10 cellular contexts compared by ENCODE assay signal in the genomic region with DNA sequence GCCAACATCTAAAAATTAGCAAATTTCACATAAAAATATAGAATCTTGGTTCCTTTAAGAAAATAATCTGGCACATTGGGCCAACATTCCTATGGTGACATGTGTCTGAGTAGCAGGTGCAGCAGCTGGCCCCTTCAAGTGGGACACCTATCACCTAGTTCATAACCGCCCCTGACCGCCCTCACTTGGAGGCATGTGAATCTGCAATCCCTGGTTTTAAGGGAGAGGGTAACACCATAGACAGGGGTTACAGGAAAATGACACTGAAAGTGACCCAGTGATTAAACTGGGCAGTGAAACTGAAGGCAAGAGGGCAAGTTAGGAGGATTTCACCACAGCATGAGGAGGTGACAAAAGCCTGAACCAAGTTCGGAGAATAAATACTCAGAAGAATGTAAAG. TPM values are rescaled to one million over a fixed set of nuclear protein-coding genes. Genes with fewer than 3 reads are reported as not detected.
A peak's percentile ranks its signal among the peaks of the same experiment; 100 is the strongest.
DNase-seq lines count a peak whose midpoint lies in the region; ATAC-seq, FAIRE-seq and TF ChIP-seq lines count a peak whose summit lies in the region.
"Had no signal": no experiment of that assay in that cellular context is flagged by ENCODE, and none has a peak within 500 bp of the region (broad histone marks: within the 10 kb centered on the region; RNA-seq: fewer than 3 reads in every experiment).

No MANE protein-coding gene starts in this region.

- H3K4me2 ChIP-seq in A549: peak overlapping the region; percentile 87

- peak overlapping the region; percentile 75 for H3K4me3 ChIP-seq in A549
- no peak overlapping the region for H3K4me3 ChIP-seq in H7 (ENCODE audit: insufficient read depth, low read depth, low read length)
- H3K4me3 ChIP-seq in ascending aorta: peak overlapping the region; percentile 61 to 88

- peak overlapping the region in 1 of 2 experiments; percentile 89; a peak in 3 of 6 replicates for H3K27ac ChIP-seq in A549
- no peak overlapping the region for H3K27ac ChIP-seq in ascending aorta

- TF ChIP-seq POLR2A in A549 (IDR thresholded peaks at IDR 0.05; ENCODE audit: low read length): no peak

- no peak for TF ChIP-seq EP300 in A549 (IDR thresholded peaks at IDR 0.05)

- H3K36me3 ChIP-seq in H7 (replicated peaks; ENCODE audit: control insufficient read depth, insufficient read depth, low read length): no peaks in the 10 kb centered on the region
- peaks cover 0 to under 1% of the 10 kb centered on the region in 2 donors for H3K36me3 ChIP-seq in ascending aorta

- TF ChIP-seq CTCF in A549 (IDR thresholded peaks at IDR 0.05) (no peak), ascending aorta (IDR thresholded peaks at IDR 0.05) (no peak)

- H3K4me1 ChIP-seq in A549 (peaks cover 16% of the 10 kb centered on the region), ascending aorta (peaks cover 0 to 29% of the 10 kb centered on the region in 2 donors)

- ATAC-seq in A549: no peak
- no peak for ATAC-seq in memory B cell (ENCODE audit: low read depth)

- FAIRE-seq in A549 (lab: Jason Lieb, UNC): no peak
- FAIRE-seq: GM18507, TTC549 had no signal

- peak overlapping the region; percentile 96 for H3K4me3 Mint-ChIP-seq in memory B cell

- no peaks in the 10 kb centered on the region for H3K9me3 Mint-ChIP-seq in memory B cell

- no peaks in the 10 kb centered on the region for H3K27me3 ChIP-seq in H7 (ENCODE audit: control insufficient read depth, insufficient read depth, low read length)
- H3K27me3 ChIP-seq in ascending aorta: no peaks in the 10 kb centered on the region

- intact Hi-C loops in ascending aorta (cut with DNase I): loop anchor here (2.0 to 10.0 kb wide), 3 partner anchors 379 to 1839 kb away; partner anchors contain the start of genes ARL5B, NSUN6, PTER and STAM

- DNase-seq in A549 (ENCODE audit: low read depth in 1 of 2, low spot score in 1 of 2): no peak
- DNase-seq in H7: peak; percentile 30
- DNase-seq in ascending aorta (ENCODE audit: low spot score in 2 of 2): no peak
- DNase-seq in memory B cell (ENCODE audit: low spot score in 2 of 2): no peak
- no peak for DNase-seq in C1 segment of cervical spinal cord (lab: John Stamatoyannopoulos, UW)
- no peak for DNase-seq in OCI-M2 (lab: John Stamatoyannopoulos, UW; ENCODE audit: unreplicated experiment)
- no peak for DNase-seq in NCI-H2196 (lab: John Stamatoyannopoulos, UW; ENCODE audit: unreplicated experiment)
- no peak for DNase-seq in activated CD4-positive, alpha-beta T cell treated with anti-CD3 and anti-CD28 coated beads for 4 hours

- H3K36me3 Mint-ChIP-seq in memory B cell: peaks cover 14% of the 10 kb centered on the region

- H3K27me3 Mint-ChIP-seq in memory B cell: no peaks in the 10 kb centered on the region

- H3K9me3 ChIP-seq in A549: no peaks in the 10 kb centered on the region
- H3K9me3 ChIP-seq in ascending aorta: no peaks in the 10 kb centered on the region

- peaks cover 19% of the 10 kb centered on the region for H3K4me1 Mint-ChIP-seq in memory B cell

- CTCF ChIA-PET in A549 (lab: Yijun Ruan, JAX): no interaction called here

- 80% methylated on average over 3 of the region's 3 CpGs for WGBS in A549 (ENCODE audit: missing lambda C conversion rate)

- POLR2A ChIA-PET in A549 (lab: Yijun Ruan, JAX): no interaction called here

- no peak overlapping the region for H3K27ac Mint-ChIP-seq in memory B cell

- no peak for TF ChIP-seq RAD21 in A549 (conservative IDR thresholded peaks at IDR 0.05 in 1 of 2, IDR thresholded peaks at IDR 0.05 in 1 of 2)

TF ChIP-seq in A549, 52 proteins besides CTCF, POLR2A, EP300 and RAD21:
- TF ChIP-seq FOSL2 (IDR thresholded peaks at IDR 0.05) (no peak), FOSL2 (CRISPR knock-in tag; IDR thresholded peaks at IDR 0.05) (no peak), USF2 (IDR thresholded peaks at IDR 0.05) (no peak), E2F6 (IDR thresholded peaks at IDR 0.05; ENCODE audit: borderline replicate concordance, low read depth) (no peak), HOXB13 (CRISPR knock-in tag; IDR thresholded peaks at IDR 0.05; ENCODE audit: low read depth) (no peak), EHF (CRISPR knock-in tag; IDR thresholded peaks at IDR 0.05) (no peak), TFCP2L1 (CRISPR knock-in tag; IDR thresholded peaks at IDR 0.05) (no peak), HEYL (CRISPR knock-in tag; IDR thresholded peaks at IDR 0.05) (no peak), EHMT2 (IDR thresholded peaks at IDR 0.05; ENCODE audit: low read depth) (no peak), POLR2AphosphoS2 (conservative IDR thresholded peaks at IDR 0.05; ENCODE audit: low read length) (no peak), BHLHE40 (IDR thresholded peaks at IDR 0.05; ENCODE audit: low read depth, low read length) (no peak), CEBPB (IDR thresholded peaks at IDR 0.05) (no peak), CHD2 (IDR thresholded peaks at IDR 0.05; ENCODE audit: low read length, partially characterized antibody) (no peak), MAFK (IDR thresholded peaks at IDR 0.05; ENCODE audit: partially characterized antibody) (no peak), ESRRA (IDR thresholded peaks at IDR 0.05; ENCODE audit: borderline replicate concordance, low read length) (no peak), ZNF302 (CRISPR knock-in tag; IDR thresholded peaks at IDR 0.05) (no peak), HDAC2 (IDR thresholded peaks at IDR 0.05) (no peak)
- TF ChIP-seq, protein P1, sequence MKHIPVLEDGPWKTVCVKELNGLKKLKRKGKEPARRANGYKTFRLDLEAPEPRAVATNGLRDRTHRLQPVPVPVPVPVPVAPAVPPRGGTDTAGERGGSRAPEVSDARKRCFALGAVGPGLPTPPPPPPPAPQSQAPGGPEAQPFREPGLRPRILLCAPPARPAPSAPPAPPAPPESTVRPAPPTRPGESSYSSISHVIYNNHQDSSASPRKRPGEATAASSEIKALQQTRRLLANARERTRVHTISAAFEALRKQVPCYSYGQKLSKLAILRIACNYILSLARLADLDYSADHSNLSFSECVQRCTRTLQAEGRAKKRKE (CRISPR knock-in tag; IDR thresholded peaks at IDR 0.05; ENCODE audit: low read depth): no peak

RNA-seq across cellular contexts. Expression of gene RSU1, which starts 1.1 kb away (rescaled TPM):
- polyA plus RNA-seq in A549 (2011; rRNA removed) (114 and 127 TPM in 2 replicates), A549 (2017; fragmentation: RNase III; extraction: RNeasy Plus Mini Kit Qiagen cat#74134 plus additional on column Dnase treatment) (99.3 to 110 TPM (median 107 TPM) in 3 replicates)
- 64.8 and 82.4 TPM in 2 replicates for polyA plus RNA-seq in A549 (2012; cell fraction: cytosol; rRNA removed)
- 32.4 and 56.7 TPM in 2 replicates for polyA plus RNA-seq in A549 (2012; cell fraction: nucleus; rRNA removed)
- polyA minus RNA-seq in A549 (2011; rRNA and poly(A)+ RNA removed): 57.5 and 69.6 TPM in 2 replicates
- total RNA-seq in H7 (2014; rRNA removed; shearing (Covaris generic)): 53.4 and 64.9 TPM in 2 replicates
- 82.2 TPM for total RNA-seq in ascending aorta
